Comparison of ENCODE assay signal across 1 cellular context in genomic region chr16:1272453-1273198, GRCh38.
TF ChIP-seq lines count a peak whose summit lies in the region.

No MANE protein-coding gene starts in this region.

TF ChIP-seq in HEK293, 187 proteins besides CTCF, POLR2A, EP300 and RAD21 (continued from another document):
- TF ChIP-seq HOXD13 (CRISPR knock-in tag; IDR thresholded peaks at IDR 0.05; ENCODE audit: borderline replicate concordance) (no peak), ZNF549 (tag by site-specific recombination; IDR thresholded peaks at IDR 0.05) (no peak), KLF8 (tag by site-specific recombination; IDR thresholded peaks at IDR 0.05) (0 out of 2 replicates have a peak, but pooled peaks have one; percentile 28), ZNF585B (tag by site-specific recombination; IDR thresholded peaks at IDR 0.05) (no peak), ZNF76 (tag by site-specific recombination; IDR thresholded peaks at IDR 0.05; ENCODE audit: borderline replicate concordance, low read depth) (no peak), EGR2 (tag by site-specific recombination; IDR thresholded peaks at IDR 0.05; ENCODE audit: low read depth) (peak; percentile 51; the same call in 1 of the 2 replicates), ZNF701 (tag by site-specific recombination; IDR thresholded peaks at IDR 0.05) (no peak), ZBTB48 (tag by site-specific recombination; IDR thresholded peaks at IDR 0.05) (no peak), ZEB2 (tag by site-specific recombination; IDR thresholded peaks at IDR 0.05) (no peak), SP7 (tag by site-specific recombination; IDR thresholded peaks at IDR 0.05) (no peak), ZNF335 (tag by site-specific recombination; conservative IDR thresholded peaks at IDR 0.05) (peak; percentile 49), KLF16 (tag by site-specific recombination; IDR thresholded peaks at IDR 0.05) (no peak), ZSCAN23 (tag by site-specific recombination; IDR thresholded peaks at IDR 0.05) (no peak), BCL11B (tag by site-specific recombination; IDR thresholded peaks at IDR 0.05; ENCODE audit: low read depth) (0 out of 2 replicates have a peak, but pooled peaks have one; percentile 9), ZNF248 (tag by site-specific recombination; IDR thresholded peaks at IDR 0.05) (no peak), ZNF184 (tag by site-specific recombination; IDR thresholded peaks at IDR 0.05) (no peak), KLF10 (tag by site-specific recombination; IDR thresholded peaks at IDR 0.05) (no peak), ZFHX2 (tag by site-specific recombination; conservative IDR thresholded peaks at IDR 0.05) (peak; percentile 72), RBAK (tag by site-specific recombination; IDR thresholded peaks at IDR 0.05) (no peak), ZNF596 (tag by site-specific recombination; IDR thresholded peaks at IDR 0.05) (no peak), ZNF398 (tag by site-specific recombination; IDR thresholded peaks at IDR 0.05) (no peak), ZNF548 (tag by site-specific recombination; IDR thresholded peaks at IDR 0.05) (0 out of 2 replicates have a peak, but pooled peaks have one; percentile 43)
